ENCODE assay signal across 1 cellular context in the genomic region with DNA sequence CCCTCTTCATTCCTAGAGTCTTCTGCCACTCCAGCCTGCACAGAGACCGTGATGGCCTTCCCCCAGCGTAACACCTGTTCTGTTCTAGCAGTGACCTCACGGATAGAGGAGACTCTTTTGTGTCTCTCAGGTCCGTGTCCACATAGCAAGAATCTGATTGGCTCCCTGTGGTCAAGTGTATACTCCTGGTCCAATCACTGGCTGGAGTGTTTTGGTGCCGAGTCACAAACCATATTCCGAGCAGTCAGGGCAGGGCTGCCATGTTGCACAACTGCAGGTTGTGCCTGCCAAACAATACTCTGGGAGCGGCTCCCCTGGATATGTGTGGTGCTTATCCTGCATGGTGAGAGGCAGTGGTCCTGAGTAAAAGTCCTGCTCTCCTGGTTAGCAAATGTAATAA.
TF ChIP-seq lines count a peak whose summit lies in the region.

No MANE protein-coding gene starts in this region.

TF ChIP-seq in IMR-90, 13 proteins besides CTCF, POLR2A, EP300 and RAD21:
- TF ChIP-seq USF2 (IDR thresholded peaks at IDR 0.05; ENCODE audit: low read depth, low read length): no peak
- TF ChIP-seq CEBPB (IDR thresholded peaks at IDR 0.05; ENCODE audit: low read depth, low read length): 0 out of 2 replicates have a peak, but pooled peaks have one; percentile 13
